27 cellular contexts compared by ENCODE assay signal in genomic region chr7:81871606-81872265, GRCh38.
DNase-seq lines count a peak whose midpoint lies in the region; ATAC-seq, FAIRE-seq and TF ChIP-seq lines count a peak whose summit lies in the region.
"Had no signal": no experiment of that assay in that cellular context is flagged by ENCODE, and none has a peak within 500 bp of the region (broad histone marks: within the 10 kb centered on the region; RNA-seq: fewer than 3 reads in every experiment).

No MANE protein-coding gene starts in this region.

- H3K4ac ChIP-seq in H1 (replicated peaks; ENCODE audit: insufficient read length, low read depth, low read length), result no peak overlapping the region

- no peaks in the 10 kb centered on the region for H3K36me3 ChIP-seq in OCI-LY7 (ENCODE audit: insufficient read depth, low read length)
- no peaks in the 10 kb centered on the region for H3K36me3 ChIP-seq in H1 (ENCODE audit: control insufficient read depth in 2 of 4, insufficient read depth in 4 of 4, low read length in 3 of 4)
- H3K36me3 ChIP-seq in neural progenitor cell, result no peaks in the 10 kb centered on the region
- H3K36me3 ChIP-seq: brain microvascular endothelial cell, lower lobe of right lung, tibial artery had no signal

- TF ChIP-seq RAD21 in H1 (IDR thresholded peaks at IDR 0.05 in 1 of 2, conservative IDR thresholded peaks at IDR 0.05 in 1 of 2; ENCODE audit: low read depth in 2 of 2, low read length in 2 of 2), result no peak

- H2BK120ac ChIP-seq in H1 (replicated peaks; ENCODE audit: low read depth, low read length), result no peak overlapping the region

- H2AFZ ChIP-seq in OCI-LY7 (ENCODE audit: low read length) (peak overlapping the region; percentile 39; the same call in 1 of the 2 replicates), H1 (ENCODE audit: low read length) (0 out of 2 replicates have a peak overlapping the region, but pooled peaks have one; percentile 43), neural progenitor cell (replicated peaks) (peak overlapping the region; percentile 72)

- H3K4me2 ChIP-seq in OCI-LY7 (ENCODE audit: low read length) (no peak overlapping the region), H1 (ENCODE audit: insufficient read depth in 1 of 2, low read depth in 2 of 2, low read length in 2 of 2) (no peak overlapping the region), neural progenitor cell (no peak overlapping the region)

- 93% methylated on average over 6 of the region's 6 CpGs; no CpG with 5 or more reads in 1 of the 2 experiments for WGBS in H1 (ENCODE audit: extremely low coverage in 1 of 2, insufficient coverage in 1 of 2, insufficient read length in 1 of 2, insufficient replicate concordance in 2 of 2, low coverage in 1 of 2, low lambda C conversion rate in 2 of 2, missing lambda C conversion rate in 1 of 2), 2 experiments

- H3F3A ChIP-seq in neural progenitor cell (ENCODE audit: low read depth), result no peaks in the 10 kb centered on the region

- no peak overlapping the region for H4K91ac ChIP-seq in H1 (replicated peaks; ENCODE audit: insufficient read length, low read length)

- no peak overlapping the region for H3K18ac ChIP-seq in H1 (ENCODE audit: extremely low read depth, low read length)

- ATAC-seq in naive thymus-derived CD8-positive, alpha-beta T cell, result no peak
- ATAC-seq: activated T-helper 17 cell treated with anti-CD3 and anti-CD28 coated beads, Interleukin-2, amount 50 U/mL, for 72 hours; foreskin keratinocyte; lower lobe of right lung; natural killer cell; PC-3 had no signal

- no TSS peak for BruUV-seq in OCI-LY7 (replicated peaks; lab: Mats Ljungman, UMichigan)

- intact Hi-C loops in OCI-LY7 (cut with micrococcal nuclease; ENCODE audit: unreplicated experiment), result no loop called here

- TF ChIP-seq POLR2A in H1 (IDR thresholded peaks at IDR 0.05; ENCODE audit: control extremely low read depth in 1 of 2, low read depth in 2 of 2, low read length in 2 of 2) (no peak), erythroblast (IDR thresholded peaks at IDR 0.05; ENCODE audit: low read length) (no peak)

- H3K9me3 ChIP-seq in OCI-LY7 (ENCODE audit: low read length) (no peaks in the 10 kb centered on the region), H1 (ENCODE audit: insufficient read depth in 2 of 2, low read depth in 1 of 2, low read length in 1 of 2) (no peaks in the 10 kb centered on the region), neural progenitor cell (ENCODE audit: low read depth) (no peaks in the 10 kb centered on the region)
- H3K9me3 ChIP-seq: lower lobe of right lung, tibial artery had no signal

- H3K79me2 ChIP-seq in OCI-LY7 (ENCODE audit: insufficient read depth, low read depth, low read length), result no peaks in the 10 kb centered on the region
- no peaks in the 10 kb centered on the region for H3K79me2 ChIP-seq in H1 (ENCODE audit: control insufficient read depth in 1 of 2, insufficient read depth in 2 of 2, low read length in 2 of 2)
- H3K79me2 ChIP-seq in neural progenitor cell (ENCODE audit: low read depth), result no peaks in the 10 kb centered on the region

- CTCF ChIA-PET in OCI-LY7 (lab: Charles Lee; ENCODE audit: unreplicated experiment) (no interaction called here), H1 (lab: Charles Lee; ENCODE audit: partially characterized antibody) (interaction anchor here (0.6 to 1.3 kb wide), 2 partner anchors 14 to 900 kb away, joined by 3 to 4 read pairs; no protein-coding TSS in a partner anchor)

- H3K27ac Mint-ChIP-seq in neural progenitor cell, result no peak overlapping the region
- no peak overlapping the region for H3K27ac Mint-ChIP-seq in naive thymus-derived CD8-positive, alpha-beta T cell
- H3K27ac Mint-ChIP-seq: activated CD4-positive, alpha-beta memory T cell treated with anti-CD3 and anti-CD28 coated beads, Interleukin-2, amount 10 ng/mL, durations not matched to agents 7 days and 5 days; activated naive CD4-positive, alpha-beta T cell treated with anti-CD3 and anti-CD28 coated beads, Interleukin-2, amount 50 U/mL, for 24 hours; activated T-helper 17 cell treated with anti-CD3 and anti-CD28 coated beads, Interleukin-2, amount 50 U/mL, for 72 hours; natural killer cell had no signal

- H3K4me3 Mint-ChIP-seq in neural progenitor cell, result no peak overlapping the region
- H3K4me3 Mint-ChIP-seq in naive thymus-derived CD8-positive, alpha-beta T cell, result no peak overlapping the region
- H3K4me3 Mint-ChIP-seq: activated CD4-positive, alpha-beta memory T cell treated with anti-CD3 and anti-CD28 coated beads, Interleukin-2, amount 10 ng/mL, durations not matched to agents 7 days and 5 days; activated naive CD4-positive, alpha-beta T cell treated with anti-CD3 and anti-CD28 coated beads, Interleukin-2, amount 50 U/mL, for 24 hours; activated T-helper 17 cell treated with anti-CD3 and anti-CD28 coated beads, Interleukin-2, amount 50 U/mL, for 72 hours; natural killer cell had no signal

- H3K56ac ChIP-seq in H1 (replicated peaks; ENCODE audit: insufficient read length, low read depth, low read length), result no peak overlapping the region

- no peak for FAIRE-seq in H1 (lab: Jason Lieb, UNC)
- FAIRE-seq: G401.6 had no signal

- POLR2A ChIA-PET in OCI-LY7 (lab: Charles Lee) (interaction anchor here (0.7 to 1.8 kb wide), 3 partner anchors 27 to 47 kb away, joined by 3 to 5 read pairs (median 4); no protein-coding TSS in a partner anchor), H1 (lab: Charles Lee; ENCODE audit: partially characterized antibody) (no interaction called here)
- POLR2A ChIA-PET in naive thymus-derived CD8-positive, alpha-beta T cell (lab: Charles Lee), result no interaction called here

- no peaks in the 10 kb centered on the region for H3K27me3 Mint-ChIP-seq in neural progenitor cell (ENCODE audit: insufficient read depth, low read depth)
- H3K27me3 Mint-ChIP-seq in naive thymus-derived CD8-positive, alpha-beta T cell, result no peaks in the 10 kb centered on the region
- H3K27me3 Mint-ChIP-seq: activated CD4-positive, alpha-beta memory T cell treated with anti-CD3 and anti-CD28 coated beads, Interleukin-2, amount 10 ng/mL, durations not matched to agents 7 days and 5 days; activated naive CD4-positive, alpha-beta T cell treated with anti-CD3 and anti-CD28 coated beads, Interleukin-2, amount 50 U/mL, for 24 hours; activated T-helper 17 cell treated with anti-CD3 and anti-CD28 coated beads, Interleukin-2, amount 50 U/mL, for 72 hours had no signal

- H3K23me2 ChIP-seq in H1 (ENCODE audit: low read depth, low read length), result no peaks in the 10 kb centered on the region

- H2AK5ac ChIP-seq in H1 (ENCODE audit: low read depth, low read length), result no peak overlapping the region

- H3K9me2 ChIP-seq in OCI-LY7 (ENCODE audit: insufficient read depth, low read length), result no peaks in the 10 kb centered on the region

- no peak overlapping the region for H4K8ac ChIP-seq in H1 (ENCODE audit: extremely low read depth, insufficient read depth, low read length)

- H3K14ac ChIP-seq in H1 (ENCODE audit: insufficient read length), result no peak overlapping the region

- no peak overlapping the region for H2BK5ac ChIP-seq in H1 (ENCODE audit: low read depth, low read length)

- no peak overlapping the region for H3K23ac ChIP-seq in H1 (ENCODE audit: insufficient read length)

- H3K27me3 ChIP-seq in H1 (replicated peaks in 1 of 4; ENCODE audit: control insufficient read depth in 3 of 4, extremely low read depth in 1 of 4, insufficient read depth in 3 of 4, low read length in 3 of 4), result no peaks in the 10 kb centered on the region
- no peaks in the 10 kb centered on the region for H3K27me3 ChIP-seq in neural progenitor cell
- H3K27me3 ChIP-seq: brain microvascular endothelial cell, foreskin keratinocyte, tibial artery had no signal

- no peak for TF ChIP-seq CTCF in GM12865 (IDR thresholded peaks at IDR 0.05; ENCODE audit: insufficient read depth, low read depth, low read length, missing control alignments)
- TF ChIP-seq CTCF in OCI-LY7 (conservative IDR thresholded peaks at IDR 0.05; ENCODE audit: low read length), result no peak
- TF ChIP-seq CTCF in H1 (IDR thresholded peaks at IDR 0.05; ENCODE audit: control extremely low read depth in 1 of 3, insufficient read depth in 1 of 3, low read depth in 1 of 3, low read length in 3 of 3), result no peak
- TF ChIP-seq CTCF in neural progenitor cell (IDR thresholded peaks at IDR 0.05), result no peak

- H3K27ac ChIP-seq in OCI-LY7 (ENCODE audit: low read depth, low read length, poor library complexity, severe bottlenecking) (no peak overlapping the region), H1 (ENCODE audit: low read depth, low read length) (no peak overlapping the region), neural progenitor cell (no peak overlapping the region)
- H3K27ac ChIP-seq: brain microvascular endothelial cell, C4-2B, foreskin keratinocyte, lower lobe of right lung, tibial artery had no signal

- H3K4me1 Mint-ChIP-seq in neural progenitor cell, result no peaks in the 10 kb centered on the region
- no peaks in the 10 kb centered on the region for H3K4me1 Mint-ChIP-seq in naive thymus-derived CD8-positive, alpha-beta T cell
- H3K4me1 Mint-ChIP-seq: activated CD4-positive, alpha-beta memory T cell treated with anti-CD3 and anti-CD28 coated beads, Interleukin-2, amount 10 ng/mL, durations not matched to agents 7 days and 5 days; activated naive CD4-positive, alpha-beta T cell treated with anti-CD3 and anti-CD28 coated beads, Interleukin-2, amount 50 U/mL, for 24 hours; activated T-helper 17 cell treated with anti-CD3 and anti-CD28 coated beads, Interleukin-2, amount 50 U/mL, for 72 hours; natural killer cell had no signal

- no peak overlapping the region for H3K9ac ChIP-seq in H1 (replicated peaks in 1 of 4; ENCODE audit: extremely low read depth in 1 of 4, low read depth in 3 of 4, low read length in 3 of 4)
- no peak overlapping the region for H3K9ac ChIP-seq in neural progenitor cell

- H4K5ac ChIP-seq in H1 (ENCODE audit: insufficient read length, low read depth, low read length), result no peak overlapping the region

- no peak for TF ChIP-seq EP300 in H1 (IDR thresholded peaks at IDR 0.05; ENCODE audit: borderline replicate concordance in 1 of 2, low read depth in 2 of 2, low read length in 2 of 2)

- H3K36me3 Mint-ChIP-seq in neural progenitor cell, result no peaks in the 10 kb centered on the region
- no peaks in the 10 kb centered on the region for H3K36me3 Mint-ChIP-seq in naive thymus-derived CD8-positive, alpha-beta T cell
- H3K36me3 Mint-ChIP-seq: activated naive CD4-positive, alpha-beta T cell treated with anti-CD3 and anti-CD28 coated beads, Interleukin-2, amount 50 U/mL, for 24 hours; natural killer cell had no signal

- H3K79me1 ChIP-seq in H1 (ENCODE audit: low read depth, low read length), result no peaks in the 10 kb centered on the region

- H2BK12ac ChIP-seq in H1 (ENCODE audit: low read depth, low read length), result no peak overlapping the region

- no peaks in the 10 kb centered on the region for H3K9me3 Mint-ChIP-seq in neural progenitor cell
- peaks cover 0 to 11% (median 0%) of the 10 kb centered on the region in 9 donors for H3K9me3 Mint-ChIP-seq in naive thymus-derived CD8-positive, alpha-beta T cell

- H3K4me1 ChIP-seq in OCI-LY7 (ENCODE audit: insufficient read depth, low read length, poor library complexity, severe bottlenecking) (peaks cover 14% of the 10 kb centered on the region), H1 (replicated peaks in 1 of 4; ENCODE audit: control insufficient read depth in 3 of 4, insufficient read depth in 4 of 4, low read length in 3 of 4) (no peaks in the 10 kb centered on the region), neural progenitor cell (no peaks in the 10 kb centered on the region)
- H3K4me1 ChIP-seq: foreskin keratinocyte, lower lobe of right lung, tibial artery had no signal

- no peaks in the 10 kb centered on the region for H4K20me1 ChIP-seq in OCI-LY7 (ENCODE audit: insufficient read depth, low read length)
- H4K20me1 ChIP-seq in H1 (replicated peaks in 1 of 2; ENCODE audit: control insufficient read depth in 1 of 2, insufficient read depth in 2 of 2, low read length in 2 of 2), result no peaks in the 10 kb centered on the region
- H4K20me1 ChIP-seq in neural progenitor cell (ENCODE audit: low read depth), result no peaks in the 10 kb centered on the region

- no peak overlapping the region for H2BK20ac ChIP-seq in H1 (ENCODE audit: low read length)

- H3K4me3 ChIP-seq in GM12865 (ENCODE audit: low read depth, low read length) (peak overlapping the region; percentile 14; the same call in 1 of the 2 replicates), OCI-LY7 (ENCODE audit: low read depth, low read length, poor library complexity, severe bottlenecking) (no peak overlapping the region), H1 (ENCODE audit: extremely low read depth in 1 of 4, insufficient read depth in 2 of 4, low read depth in 3 of 4, low read length in 4 of 4) (no peak overlapping the region), neural progenitor cell (no peak overlapping the region)
- H3K4me3 ChIP-seq: lower lobe of right lung, tibial artery had no signal

- no peak overlapping the region for H2BK15ac ChIP-seq in H1 (ENCODE audit: low read length)

- DNase-seq in GM12865 (ENCODE audit: low read depth) (no peak), OCI-LY7 (ENCODE audit: low spot score) (no peak), H1 (ENCODE audit: low read depth in 1 of 2, low spot score in 2 of 2) (no peak), neural progenitor cell (ENCODE audit: low spot score) (no peak), erythroblast (lab: John Stamatoyannopoulos, UW) (no peak), AML-193 (lab: John Stamatoyannopoulos, UW) (no peak)
- no peak for DNase-seq in naive thymus-derived CD8-positive, alpha-beta T cell
- DNase-seq: activated CD4-positive, alpha-beta memory T cell treated with anti-CD3 and anti-CD28 coated beads, Interleukin-2, amount 10 ng/mL, durations not matched to agents 7 days and 5 days; amygdala; brain microvascular endothelial cell; cerebellar nuclear complex; foreskin keratinocyte; lower lobe of right lung; natural killer cell; NCI-H1048; NCI-H446; NCI-H748 treated with DMSO at 0.1 percent for 48 hours; occipital lobe; PC-3; Right ventricle myocardium superior; stimulated activated CD4-positive, alpha-beta T cell treated with anti-CD3 and anti-CD28 coated beads, Interleukin-15, amount 100 ng/mL, for 24 hours; stimulated activated CD4-positive, alpha-beta T cell treated with anti-CD3 and anti-CD28 coated beads, Interleukin-4, amount 100 ng/mL, for 4 hours; tibial artery had no signal
